Comparison of ENCODE assay signal across 1 cellular context in the genomic region with DNA sequence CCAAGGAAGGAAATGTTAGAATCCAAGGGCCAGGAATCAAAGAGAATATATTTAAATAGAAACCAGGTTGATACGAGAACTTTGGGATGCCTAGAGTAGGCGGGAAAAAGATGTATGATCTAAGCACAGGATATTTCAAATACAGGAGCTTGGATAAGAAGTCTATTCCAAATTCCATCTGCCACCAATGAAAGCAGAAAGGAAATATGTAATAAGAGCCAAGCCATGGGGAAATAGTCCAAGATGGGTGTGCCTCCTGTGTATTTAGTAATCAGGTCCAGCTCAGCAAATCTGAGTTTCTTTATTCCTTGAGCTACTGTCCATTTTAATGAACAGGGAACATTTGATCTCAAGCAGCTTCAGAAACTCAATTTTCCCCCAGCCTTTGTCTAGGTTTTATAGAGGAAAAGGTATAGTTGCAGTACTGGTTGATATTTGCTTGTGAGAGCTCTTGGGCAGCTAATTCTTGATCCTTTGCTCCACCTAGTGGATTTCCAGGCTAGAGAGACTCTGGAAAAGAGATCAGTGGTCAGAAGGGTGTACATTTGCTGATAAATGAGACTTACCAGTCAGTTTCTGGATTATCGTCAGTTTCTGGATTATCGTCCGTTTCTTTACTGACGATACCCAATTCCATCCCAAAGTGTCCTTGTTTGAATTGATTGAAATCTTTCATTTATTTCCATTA.
TF ChIP-seq lines count a peak whose summit lies in the region.

No MANE protein-coding gene starts in this region.

TF ChIP-seq in K562, 482 proteins besides CTCF, POLR2A, EP300 and RAD21:
- 0 out of 2 replicates have a peak, but pooled peaks have one; percentile 13 for TF ChIP-seq SMC3 (conservative IDR thresholded peaks at IDR 0.05; ENCODE audit: insufficient read depth, low read depth, low read length)
TF ChIP-seq in K562: peak in this region for 1; not testable (repeated sequence) for 481.
